ENCODE assay signal across 1 cellular context in the genomic region with DNA sequence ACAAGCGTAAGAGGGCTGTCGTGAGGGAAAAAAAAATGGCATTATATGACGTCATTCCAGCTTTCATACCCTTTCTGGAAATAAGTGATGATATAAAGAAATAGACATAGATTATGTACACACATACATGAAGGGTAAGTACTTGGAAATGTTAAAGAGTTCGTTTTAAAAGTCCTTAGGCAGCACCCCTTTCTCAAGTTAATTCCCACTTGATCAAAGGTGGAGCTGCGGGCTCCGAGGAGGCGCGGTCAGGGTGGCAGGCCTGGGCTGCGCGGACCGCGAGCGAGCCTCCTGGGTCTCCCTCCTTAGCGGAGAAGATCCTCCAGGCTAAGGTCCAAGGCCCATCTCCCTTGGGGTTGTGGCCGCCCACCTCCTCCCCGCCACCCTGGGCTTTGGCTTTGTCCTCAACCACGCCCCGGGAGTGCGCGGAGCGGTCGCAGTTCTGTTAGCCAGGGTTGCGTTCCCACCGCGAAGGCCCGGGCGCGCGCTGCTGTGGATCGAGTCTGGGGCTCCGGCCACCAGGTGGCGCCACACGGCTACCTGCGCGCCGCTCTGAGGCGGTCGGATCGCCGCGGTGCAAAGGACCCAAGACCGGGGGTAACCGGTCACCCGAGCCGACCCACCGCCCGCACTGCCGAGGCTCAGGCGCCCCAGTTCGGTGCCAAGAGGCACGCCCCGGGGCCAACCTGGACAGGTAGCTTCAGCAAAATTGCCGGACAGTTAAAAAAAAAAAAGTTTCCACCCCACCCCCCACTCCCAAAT.
TF ChIP-seq lines count a peak whose summit lies in the region.

No MANE protein-coding gene starts in this region.

TF ChIP-seq in HEK293, 187 proteins besides CTCF, POLR2A, EP300 and RAD21 (continued from another document):
- TF ChIP-seq, protein P1, sequence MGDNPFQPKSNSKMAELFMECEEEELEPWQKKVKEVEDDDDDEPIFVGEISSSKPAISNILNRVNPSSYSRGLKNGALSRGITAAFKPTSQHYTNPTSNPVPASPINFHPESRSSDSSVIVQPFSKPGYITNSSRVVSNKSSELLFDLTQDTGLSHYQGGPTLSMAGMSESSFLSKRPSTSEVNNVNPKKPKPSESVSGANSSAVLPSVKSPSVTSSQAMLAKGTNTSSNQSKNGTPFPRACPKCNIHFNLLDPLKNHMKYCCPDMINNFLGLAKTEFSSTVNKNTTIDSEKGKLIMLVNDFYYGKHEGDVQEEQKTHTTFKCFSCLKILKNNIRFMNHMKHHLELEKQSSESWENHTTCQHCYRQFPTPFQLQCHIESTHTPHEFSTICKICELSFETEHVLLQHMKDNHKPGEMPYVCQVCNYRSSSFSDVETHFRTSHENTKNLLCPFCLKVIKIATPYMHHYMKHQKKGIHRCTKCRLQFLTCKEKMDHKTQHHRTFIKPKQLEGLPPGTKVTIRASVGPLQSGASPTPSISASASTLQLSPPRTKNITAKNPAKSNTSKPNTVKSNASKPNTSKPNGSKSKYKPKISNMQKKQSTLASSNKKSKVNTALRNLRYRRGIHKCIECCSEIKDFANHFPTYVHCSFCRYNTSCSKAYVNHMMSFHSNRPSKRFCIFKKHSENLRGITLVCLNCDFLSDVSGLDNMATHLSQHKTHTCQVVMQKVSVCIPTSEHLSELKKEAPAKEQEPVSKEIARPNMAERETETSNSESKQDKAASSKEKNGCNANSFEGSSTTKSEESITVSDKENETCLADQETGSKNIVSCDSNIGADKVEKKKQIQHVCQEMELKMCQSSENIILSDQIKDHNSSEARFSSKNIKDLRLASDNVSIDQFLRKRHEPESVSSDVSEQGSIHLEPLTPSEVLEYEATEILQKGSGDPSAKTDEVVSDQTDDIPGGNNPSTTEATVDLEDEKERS (tag by site-specific recombination; IDR thresholded peaks at IDR 0.05), result no peak
- TF ChIP-seq ZNF610 (tag by site-specific recombination; IDR thresholded peaks at IDR 0.05; ENCODE audit: borderline replicate concordance) (peak; percentile 70; the same call in 1 of the 2 replicates), IKZF3 (tag by site-specific recombination; IDR thresholded peaks at IDR 0.05) (no peak), ZBTB26 (tag by site-specific recombination; optimal IDR thresholded peaks at IDR 0.05) (peak; percentile 84), HOXC10 (CRISPR knock-in tag; IDR thresholded peaks at IDR 0.05) (no peak), ZNF677 (tag by site-specific recombination; IDR thresholded peaks at IDR 0.05) (no peak), ZNF777 (tag by site-specific recombination; IDR thresholded peaks at IDR 0.05; ENCODE audit: borderline replicate concordance) (no peak), ZFP37 (tag by site-specific recombination; IDR thresholded peaks at IDR 0.05) (0 out of 2 replicates have a peak, but pooled peaks have one; percentile 44), ZNF561 (tag by site-specific recombination; IDR thresholded peaks at IDR 0.05; ENCODE audit: borderline replicate concordance) (peak; percentile 80; the same call in 1 of the 2 replicates), ZNF114 (tag by site-specific recombination; IDR thresholded peaks at IDR 0.05) (no peak), MZF1 (tag by site-specific recombination; IDR thresholded peaks at IDR 0.05; ENCODE audit: borderline replicate concordance) (no peak), ZBTB17 (tag by site-specific recombination; IDR thresholded peaks at IDR 0.05) (peak; percentile 67), ZNF529 (tag by site-specific recombination; IDR thresholded peaks at IDR 0.05; ENCODE audit: insufficient replicate concordance) (no peak), ZNF580 (tag by site-specific recombination; IDR thresholded peaks at IDR 0.05) (no peak), ZBTB21 (tag by site-specific recombination; IDR thresholded peaks at IDR 0.05) (no peak), BCL6B (tag by site-specific recombination; IDR thresholded peaks at IDR 0.05) (no peak), BCL11A (tag by site-specific recombination; IDR thresholded peaks at IDR 0.05; ENCODE audit: low read depth) (no peak), KLF10 (tag by site-specific recombination; IDR thresholded peaks at IDR 0.05) (no peak), ZBTB8A (tag by site-specific recombination; IDR thresholded peaks at IDR 0.05) (peak; percentile 35; the same call in 1 of the 2 replicates), WT1 (tag by site-specific recombination; IDR thresholded peaks at IDR 0.05) (no peak), ZBTB48 (tag by site-specific recombination; IDR thresholded peaks at IDR 0.05) (no peak), KLF9 (tag by site-specific recombination; IDR thresholded peaks at IDR 0.05; ENCODE audit: low read depth) (0 out of 2 replicates have a peak, but pooled peaks have one; percentile 35), ZNF302 (tag by site-specific recombination; IDR thresholded peaks at IDR 0.05; ENCODE audit: low read depth) (no peak), SCRT2 (tag by site-specific recombination; IDR thresholded peaks at IDR 0.05) (0 out of 2 replicates have a peak, but pooled peaks have one; percentile 18), ZNF26 (tag by site-specific recombination; IDR thresholded peaks at IDR 0.05) (no peak), ZNF623 (tag by site-specific recombination; IDR thresholded peaks at IDR 0.05) (0 out of 2 replicates have a peak, but pooled peaks have one; percentile 6), ZNF530 (tag by site-specific recombination; IDR thresholded peaks at IDR 0.05; ENCODE audit: low read depth) (no peak), ZNF449 (tag by site-specific recombination; IDR thresholded peaks at IDR 0.05) (no peak)
- TF ChIP-seq, protein P2, sequence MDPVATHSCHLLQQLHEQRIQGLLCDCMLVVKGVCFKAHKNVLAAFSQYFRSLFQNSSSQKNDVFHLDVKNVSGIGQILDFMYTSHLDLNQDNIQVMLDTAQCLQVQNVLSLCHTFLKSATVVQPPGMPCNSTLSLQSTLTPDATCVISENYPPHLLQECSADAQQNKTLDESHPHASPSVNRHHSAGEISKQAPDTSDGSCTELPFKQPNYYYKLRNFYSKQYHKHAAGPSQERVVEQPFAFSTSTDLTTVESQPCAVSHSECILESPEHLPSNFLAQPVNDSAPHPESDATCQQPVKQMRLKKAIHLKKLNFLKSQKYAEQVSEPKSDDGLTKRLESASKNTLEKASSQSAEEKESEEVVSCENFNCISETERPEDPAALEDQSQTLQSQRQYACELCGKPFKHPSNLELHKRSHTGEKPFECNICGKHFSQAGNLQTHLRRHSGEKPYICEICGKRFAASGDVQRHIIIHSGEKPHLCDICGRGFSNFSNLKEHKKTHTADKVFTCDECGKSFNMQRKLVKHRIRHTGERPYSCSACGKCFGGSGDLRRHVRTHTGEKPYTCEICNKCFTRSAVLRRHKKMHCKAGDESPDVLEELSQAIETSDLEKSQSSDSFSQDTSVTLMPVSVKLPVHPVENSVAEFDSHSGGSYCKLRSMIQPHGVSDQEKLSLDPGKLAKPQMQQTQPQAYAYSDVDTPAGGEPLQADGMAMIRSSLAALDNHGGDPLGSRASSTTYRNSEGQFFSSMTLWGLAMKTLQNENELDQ (tag by site-specific recombination; IDR thresholded peaks at IDR 0.05; ENCODE audit: low read depth), result no peak
- TF ChIP-seq, protein P3, sequence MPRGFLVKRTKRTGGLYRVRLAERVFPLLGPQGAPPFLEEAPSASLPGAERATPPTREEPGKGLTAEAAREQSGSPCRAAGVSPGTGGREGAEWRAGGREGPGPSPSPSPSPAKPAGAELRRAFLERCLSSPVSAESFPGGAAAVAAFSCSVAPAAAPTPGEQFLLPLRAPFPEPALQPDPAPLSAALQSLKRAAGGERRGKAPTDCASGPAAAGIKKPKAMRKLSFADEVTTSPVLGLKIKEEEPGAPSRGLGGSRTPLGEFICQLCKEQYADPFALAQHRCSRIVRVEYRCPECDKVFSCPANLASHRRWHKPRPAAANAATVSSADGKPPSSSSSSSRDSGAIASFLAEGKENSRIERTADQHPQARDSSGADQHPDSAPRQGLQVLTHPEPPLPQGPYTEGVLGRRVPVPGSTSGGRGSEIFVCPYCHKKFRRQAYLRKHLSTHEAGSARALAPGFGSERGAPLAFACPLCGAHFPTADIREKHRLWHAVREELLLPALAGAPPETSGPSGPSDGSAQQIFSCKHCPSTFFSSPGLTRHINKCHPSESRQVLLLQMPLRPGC (tag by site-specific recombination; IDR thresholded peaks at IDR 0.05), result no peak
- TF ChIP-seq, protein P4, sequence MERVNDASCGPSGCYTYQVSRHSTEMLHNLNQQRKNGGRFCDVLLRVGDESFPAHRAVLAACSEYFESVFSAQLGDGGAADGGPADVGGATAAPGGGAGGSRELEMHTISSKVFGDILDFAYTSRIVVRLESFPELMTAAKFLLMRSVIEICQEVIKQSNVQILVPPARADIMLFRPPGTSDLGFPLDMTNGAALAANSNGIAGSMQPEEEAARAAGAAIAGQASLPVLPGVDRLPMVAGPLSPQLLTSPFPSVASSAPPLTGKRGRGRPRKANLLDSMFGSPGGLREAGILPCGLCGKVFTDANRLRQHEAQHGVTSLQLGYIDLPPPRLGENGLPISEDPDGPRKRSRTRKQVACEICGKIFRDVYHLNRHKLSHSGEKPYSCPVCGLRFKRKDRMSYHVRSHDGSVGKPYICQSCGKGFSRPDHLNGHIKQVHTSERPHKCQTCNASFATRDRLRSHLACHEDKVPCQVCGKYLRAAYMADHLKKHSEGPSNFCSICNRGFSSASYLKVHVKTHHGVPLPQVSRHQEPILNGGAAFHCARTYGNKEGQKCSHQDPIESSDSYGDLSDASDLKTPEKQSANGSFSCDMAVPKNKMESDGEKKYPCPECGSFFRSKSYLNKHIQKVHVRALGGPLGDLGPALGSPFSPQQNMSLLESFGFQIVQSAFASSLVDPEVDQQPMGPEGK (tag by site-specific recombination; IDR thresholded peaks at IDR 0.05), result peak; percentile 59
- TF ChIP-seq, protein P5, sequence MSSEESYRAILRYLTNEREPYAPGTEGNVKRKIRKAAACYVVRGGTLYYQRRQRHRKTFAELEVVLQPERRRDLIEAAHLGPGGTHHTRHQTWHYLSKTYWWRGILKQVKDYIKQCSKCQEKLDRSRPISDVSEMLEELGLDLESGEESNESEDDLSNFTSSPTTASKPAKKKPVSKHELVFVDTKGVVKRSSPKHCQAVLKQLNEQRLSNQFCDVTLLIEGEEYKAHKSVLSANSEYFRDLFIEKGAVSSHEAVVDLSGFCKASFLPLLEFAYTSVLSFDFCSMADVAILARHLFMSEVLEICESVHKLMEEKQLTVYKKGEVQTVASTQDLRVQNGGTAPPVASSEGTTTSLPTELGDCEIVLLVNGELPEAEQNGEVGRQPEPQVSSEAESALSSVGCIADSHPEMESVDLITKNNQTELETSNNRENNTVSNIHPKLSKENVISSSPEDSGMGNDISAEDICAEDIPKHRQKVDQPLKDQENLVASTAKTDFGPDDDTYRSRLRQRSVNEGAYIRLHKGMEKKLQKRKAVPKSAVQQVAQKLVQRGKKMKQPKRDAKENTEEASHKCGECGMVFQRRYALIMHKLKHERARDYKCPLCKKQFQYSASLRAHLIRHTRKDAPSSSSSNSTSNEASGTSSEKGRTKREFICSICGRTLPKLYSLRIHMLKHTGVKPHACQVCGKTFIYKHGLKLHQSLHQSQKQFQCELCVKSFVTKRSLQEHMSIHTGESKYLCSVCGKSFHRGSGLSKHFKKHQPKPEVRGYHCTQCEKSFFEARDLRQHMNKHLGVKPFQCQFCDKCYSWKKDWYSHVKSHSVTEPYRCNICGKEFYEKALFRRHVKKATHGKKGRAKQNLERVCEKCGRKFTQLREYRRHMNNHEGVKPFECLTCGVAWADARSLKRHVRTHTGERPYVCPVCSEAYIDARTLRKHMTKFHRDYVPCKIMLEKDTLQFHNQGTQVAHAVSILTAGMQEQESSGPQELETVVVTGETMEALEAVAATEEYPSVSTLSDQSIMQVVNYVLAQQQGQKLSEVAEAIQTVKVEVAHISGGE (tag by site-specific recombination; conservative IDR thresholded peaks at IDR 0.05; ENCODE audit: low read depth), result no peak
